10 cellular contexts compared by ENCODE assay signal in the genomic region with DNA sequence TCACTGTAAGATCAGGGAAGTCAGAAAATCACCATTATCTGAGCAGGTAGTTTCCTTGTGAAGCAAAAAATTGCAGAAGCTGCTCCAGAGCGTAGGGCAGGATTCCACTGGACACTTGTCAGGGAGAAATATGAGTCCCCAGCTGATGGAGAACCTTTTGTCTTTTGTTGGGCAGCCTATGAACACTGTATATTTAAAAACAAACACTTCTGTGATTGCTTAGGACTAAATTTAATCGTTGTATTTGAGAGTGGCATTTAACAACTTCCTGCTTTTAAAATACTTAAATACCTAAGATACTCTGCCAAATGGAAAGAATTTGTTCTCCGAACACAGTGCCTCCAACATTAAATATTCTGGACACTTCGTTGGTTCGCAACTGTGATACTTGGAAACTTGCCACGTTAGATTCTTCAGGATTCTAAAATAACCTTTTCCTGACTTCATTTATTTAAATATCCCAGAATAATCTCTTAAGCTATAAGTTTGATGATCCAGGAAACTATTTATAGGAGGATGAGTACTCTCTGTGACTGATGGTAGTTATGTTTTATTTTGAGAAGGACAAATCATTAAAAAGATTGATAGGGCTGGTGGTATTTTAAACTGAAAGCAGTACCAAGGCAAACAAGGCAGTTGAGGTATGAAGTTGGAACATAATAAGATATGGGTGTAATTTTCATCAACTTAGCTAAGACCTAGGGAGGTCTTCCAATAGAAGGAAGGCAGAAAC. TPM values are rescaled to one million over a fixed set of nuclear protein-coding genes. Genes with fewer than 3 reads are reported as not detected.
DNase-seq lines count a peak whose midpoint lies in the region; ATAC-seq and TF ChIP-seq lines count a peak whose summit lies in the region.
"Had no signal": no experiment of that assay in that cellular context is flagged by ENCODE, and none has a peak within 500 bp of the region (broad histone marks: within the 10 kb centered on the region; RNA-seq: fewer than 3 reads in every experiment).

No MANE protein-coding gene starts in this region.

- TF ChIP-seq POLR2A in gastroesophageal sphincter (IDR thresholded peaks at IDR 0.05): no peak

- CTCF ChIA-PET in activated CD4-positive, alpha-beta T cell treated with anti-CD3 and anti-CD28 coated beads for 36 hours (lab: Charles Lee): no interaction called here
- CTCF ChIA-PET in SK-N-SH (lab: Yijun Ruan, JAX): interaction anchor here (0.7 to 1.4 kb wide), 3 partner anchors 10 to 931 kb away, joined by 3 read pairs; no protein-coding TSS in a partner anchor

- no peaks in the 10 kb centered on the region for H3K27me3 Mint-ChIP-seq in activated CD4-positive, alpha-beta T cell treated with anti-CD3 and anti-CD28 coated beads for 36 hours

- H3K27me3 ChIP-seq in SK-N-SH (ENCODE audit: insufficient read depth) (no peaks in the 10 kb centered on the region), gastroesophageal sphincter (no peaks in the 10 kb centered on the region), skeletal muscle tissue (ENCODE audit: control insufficient read depth in 3 of 3, insufficient read depth in 3 of 3, low read length in 3 of 3) (no peaks in the 10 kb centered on the region)

- DNase-seq in activated CD4-positive, alpha-beta T cell treated with anti-CD3 and anti-CD28 coated beads for 36 hours: no peak
- DNase-seq in activated CD4-positive, alpha-beta T cell treated with anti-CD3 and anti-CD28 coated beads, Interleukin-2, amount 50 U/mL, for 48 hours: no peak
- DNase-seq in SK-N-SH (no peak), posterior vena cava (ENCODE audit: low spot score) (no peak), NCI-H2107 treated with DMSO at 0.1 percent for 48 hours (lab: John Stamatoyannopoulos, UW; ENCODE audit: unreplicated experiment) (no peak)
- no peak for DNase-seq in activated CD8-positive, alpha-beta memory T cell treated with anti-CD3 and anti-CD28 coated beads, Interleukin-2, amount 50 U/mL, for 48 hours
- DNase-seq: activated naive CD4-positive, alpha-beta T cell treated with anti-CD3 and anti-CD28 coated beads, Interleukin-2, amount 50 U/mL, for 16 hours; mesendoderm had no signal

- H3K27ac Mint-ChIP-seq in activated CD4-positive, alpha-beta T cell treated with anti-CD3 and anti-CD28 coated beads for 36 hours: peak overlapping the region; percentile 67

- H3K36me3 Mint-ChIP-seq in activated CD4-positive, alpha-beta T cell treated with anti-CD3 and anti-CD28 coated beads for 36 hours (ENCODE audit: low read depth): peaks cover 21% of the 10 kb centered on the region

- peak overlapping the region; percentile 17; the same call in 1 of the 2 replicates for H2AFZ ChIP-seq in SK-N-SH (ENCODE audit: low read depth)

- H3K9me3 ChIP-seq in SK-N-SH: no peaks in the 10 kb centered on the region
- H3K9me3 ChIP-seq in gastroesophageal sphincter: no peaks in the 10 kb centered on the region
- H3K9me3 ChIP-seq in skeletal muscle tissue (ENCODE audit: control insufficient read depth in 3 of 3, low read length in 3 of 3): no peaks in the 10 kb centered on the region

- TF ChIP-seq EP300 in SK-N-SH (IDR thresholded peaks at IDR 0.05; ENCODE audit: borderline replicate concordance in 1 of 2, low read depth in 1 of 2, low read length in 1 of 2) (no peak; a peak in 1 of 4 replicates), gastroesophageal sphincter (IDR thresholded peaks at IDR 0.05) (no peak)

- H3K9me2 ChIP-seq in SK-N-SH: no peaks in the 10 kb centered on the region

- intact Hi-C loops in activated CD4-positive, alpha-beta T cell treated with anti-CD3 and anti-CD28 coated beads for 36 hours (cut with DNase I, micrococcal nuclease): no loop called here
- intact Hi-C loops in posterior vena cava (cut with DNase I): no loop called here

- peaks cover 20% of the 10 kb centered on the region for H3K4me1 Mint-ChIP-seq in activated CD4-positive, alpha-beta T cell treated with anti-CD3 and anti-CD28 coated beads for 36 hours

- H4K20me1 ChIP-seq in SK-N-SH (ENCODE audit: insufficient read depth): peaks cover 14% of the 10 kb centered on the region

- peak overlapping the region in 1 of 2 experiments; percentile 16; a peak in 2 of 4 replicates for H3K4me3 ChIP-seq in SK-N-SH (ENCODE audit: low read depth in 2 of 2, low read length in 1 of 2)
- no peak overlapping the region for H3K4me3 ChIP-seq in gastroesophageal sphincter
- peak overlapping the region; percentile 7 to 33 (median 9) for H3K4me3 ChIP-seq in skeletal muscle tissue (ENCODE audit: low read length in 3 of 3)

- POLR2A ChIA-PET in activated CD4-positive, alpha-beta T cell treated with anti-CD3 and anti-CD28 coated beads for 36 hours (lab: Charles Lee): no interaction called here
- POLR2A ChIA-PET in SK-N-SH (lab: Yijun Ruan, JAX): interaction anchor here (1.0 kb wide), 1 partner anchor 10 kb away, joined by 3 read pairs; no protein-coding TSS in a partner anchor

- H3K4me1 ChIP-seq in SK-N-SH (ENCODE audit: control insufficient read depth in 1 of 2, insufficient read depth in 2 of 2, low read depth in 1 of 2, low read length in 1 of 2) (peaks cover 11 to 25% of the 10 kb centered on the region in 2 experiments; a peak in 3 of 4 replicates), gastroesophageal sphincter (peaks cover 3 to 44% (median 16%) of the 10 kb centered on the region in 3 donors), skeletal muscle tissue (ENCODE audit: control insufficient read depth in 3 of 3, insufficient read depth in 3 of 3, low read length in 3 of 3) (peaks cover 28 to 38% (median 33%) of the 10 kb centered on the region in 3 donors)

- TF ChIP-seq RAD21 in SK-N-SH (IDR thresholded peaks at IDR 0.05; ENCODE audit: low read length): no peak

- no peaks in the 10 kb centered on the region for H3K36me3 ChIP-seq in SK-N-SH (replicated peaks in 1 of 2; ENCODE audit: control insufficient read depth in 1 of 2, insufficient read depth in 2 of 2, low read length in 1 of 2)
- no peaks in the 10 kb centered on the region for H3K36me3 ChIP-seq in gastroesophageal sphincter
- H3K36me3 ChIP-seq in skeletal muscle tissue (ENCODE audit: control insufficient read depth in 3 of 3, insufficient read depth in 3 of 3, low read length in 3 of 3): peaks cover 0 to 4% (median 0%) of the 10 kb centered on the region in 3 donors

- peak overlapping the region; percentile 55 for H3K4me2 ChIP-seq in SK-N-SH

- TF ChIP-seq CTCF in SK-N-SH (IDR thresholded peaks at IDR 0.05) (no peak), gastroesophageal sphincter (IDR thresholded peaks at IDR 0.05) (no peak)

- no peaks in the 10 kb centered on the region for H3K9me3 Mint-ChIP-seq in activated CD4-positive, alpha-beta T cell treated with anti-CD3 and anti-CD28 coated beads for 36 hours (ENCODE audit: low read depth)

- peak overlapping the region; percentile 28; the same call in 1 of the 2 replicates for H3K9ac ChIP-seq in SK-N-SH
- peak overlapping the region; percentile 42 to 64 (median 60) for H3K9ac ChIP-seq in skeletal muscle tissue (ENCODE audit: low read depth in 1 of 3, low read length in 3 of 3)

- peak overlapping the region; percentile 97 to 99 for H3K27ac ChIP-seq in SK-N-SH (ENCODE audit: low read depth in 2 of 2, low read length in 1 of 2)
- peak overlapping the region; percentile 15 to 99 (median 90) for H3K27ac ChIP-seq in gastroesophageal sphincter
- H3K27ac ChIP-seq in skeletal muscle tissue (ENCODE audit: low read depth, low read length): peak overlapping the region; percentile 98

- 38% methylated on average over 6 of the region's 6 CpGs for WGBS in SK-N-SH (ENCODE audit: low lambda C conversion rate)
- WGBS in gastroesophageal sphincter (ENCODE audit: low coverage in 1 of 2), 2 donors: 7 to 28% methylated on average over 6 of the region's 6 CpGs

- ATAC-seq in activated CD4-positive, alpha-beta T cell treated with anti-CD3 and anti-CD28 coated beads for 36 hours: no peak
- ATAC-seq in gastroesophageal sphincter: no peak

- peaks cover 38% of the 10 kb centered on the region for H3K79me2 ChIP-seq in SK-N-SH (ENCODE audit: insufficient read depth)

- peaks cover 42% of the 10 kb centered on the region for H3F3A ChIP-seq in SK-N-SH (replicated peaks; ENCODE audit: insufficient read depth)

- no peak overlapping the region for H3K4me3 Mint-ChIP-seq in activated CD4-positive, alpha-beta T cell treated with anti-CD3 and anti-CD28 coated beads for 36 hours

TF ChIP-seq in SK-N-SH, 30 proteins besides CTCF, POLR2A, EP300 and RAD21:
- TF ChIP-seq MEF2A (IDR thresholded peaks at IDR 0.05; ENCODE audit: borderline replicate concordance, low read depth): peak; percentile 71
- TF ChIP-seq, protein P1, sequence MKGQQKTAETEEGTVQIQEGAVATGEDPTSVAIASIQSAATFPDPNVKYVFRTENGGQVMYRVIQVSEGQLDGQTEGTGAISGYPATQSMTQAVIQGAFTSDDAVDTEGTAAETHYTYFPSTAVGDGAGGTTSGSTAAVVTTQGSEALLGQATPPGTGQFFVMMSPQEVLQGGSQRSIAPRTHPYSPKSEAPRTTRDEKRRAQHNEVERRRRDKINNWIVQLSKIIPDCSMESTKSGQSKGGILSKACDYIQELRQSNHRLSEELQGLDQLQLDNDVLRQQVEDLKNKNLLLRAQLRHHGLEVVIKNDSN (IDR thresholded peaks at IDR 0.05; ENCODE audit: borderline replicate concordance, low read depth): no peak

RNA-seq across cellular contexts. Expression of gene HSPA4, which starts 2.7 kb away (rescaled TPM):
- 100 to 1,000 TPM; 243 to 268 TPM for total RNA-seq in activated CD4-positive, alpha-beta T cell treated with anti-CD3 and anti-CD28 coated beads for 36 hours
- 18.8 and 20.2 TPM in 2 replicates for polyA plus RNA-seq in SK-N-SH (2012; rRNA removed)
- 29.1 and 50.4 TPM in 2 replicates for polyA plus RNA-seq in SK-N-SH (2012; cell fraction: cytosol; rRNA removed)
- 14.9 and 29.0 TPM in 2 replicates for polyA plus RNA-seq in SK-N-SH (2012; cell fraction: nucleus; rRNA removed)
- total RNA-seq in gastroesophageal sphincter (10 to 100 TPM; 48.1 to 84.0 (median 72.3) TPM), skeletal muscle tissue (59.0 TPM), posterior vena cava (10 to 100 TPM; 70.4 to 89.8 TPM)

RNA-seq across cellular contexts. Expression of gene ZCCHC10, which starts 22.8 kb away (rescaled TPM):
- 10 to 100 TPM; 25.7 to 32.2 TPM for total RNA-seq in activated CD4-positive, alpha-beta T cell treated with anti-CD3 and anti-CD28 coated beads for 36 hours
- polyA plus RNA-seq in SK-N-SH (2012; rRNA removed): 26.3 and 28.4 TPM in 2 replicates
- 25.5 and 32.7 TPM in 2 replicates for polyA plus RNA-seq in SK-N-SH (2012; cell fraction: cytosol; rRNA removed)
- polyA plus RNA-seq in SK-N-SH (2012; cell fraction: nucleus; rRNA removed): 10.6 and 12.8 TPM in 2 replicates
- total RNA-seq in gastroesophageal sphincter: 10 to 100 TPM; 12.5 to 15.7 (median 13.5) TPM
- total RNA-seq in skeletal muscle tissue: 11.0 TPM
- 10 to 100 TPM; 14.8 to 19.0 TPM for total RNA-seq in posterior vena cava

Comparison
In these comparisons a context has a peak if more than half of its experiments do, and no peak if none do; other contexts are left out.
1. H3K4me3 ChIP-seq: peak in skeletal muscle tissue (3 of 3); none in gastroesophageal sphincter (0 of 2).
2. Peak in every context shown above with its lines, with median percentiles within 50 percentile points of each other: H3K27ac ChIP-seq.